Comparison of ENCODE assay signal across 9 cellular contexts in genomic region chr12:53561590-53561953, GRCh38. TPM values are rescaled to one million over a fixed set of nuclear protein-coding genes. Genes with fewer than 3 reads are reported as not detected.
DNase-seq lines count a peak whose midpoint lies in the region; ATAC-seq, FAIRE-seq and TF ChIP-seq lines count a peak whose summit lies in the region.
"Had no signal": no experiment of that assay in that cellular context is flagged by ENCODE, and none has a peak within 500 bp of the region (broad histone marks: within the 10 kb centered on the region; RNA-seq: fewer than 3 reads in every experiment).

No MANE protein-coding gene starts in this region.

- no peaks in the 10 kb centered on the region for H3K27me3 Mint-ChIP-seq in CD8-positive, alpha-beta T cell (ENCODE audit: low read depth)
- H3K27me3 Mint-ChIP-seq: B cell had no signal

- no peaks in the 10 kb centered on the region for H3K9me3 ChIP-seq in small intestine (ENCODE audit: control insufficient read depth, low read depth)
- no peaks in the 10 kb centered on the region for H3K9me3 ChIP-seq in CD8-positive, alpha-beta T cell (ENCODE audit: low read length)

- intact Hi-C loops in CD8-positive, alpha-beta T cell (cut with DNase I, micrococcal nuclease): no loop called here

- no peaks in the 10 kb centered on the region for H3K36me3 ChIP-seq in small intestine (ENCODE audit: control insufficient read depth in 2 of 2, insufficient read depth in 2 of 2, low read length in 2 of 2)
- H3K36me3 ChIP-seq in CD8-positive, alpha-beta T cell (ENCODE audit: insufficient read depth, low read length): no peaks in the 10 kb centered on the region

- CTCF ChIA-PET in HEK293T (lab: Yijun Ruan, JAX): no interaction called here
- CTCF ChIA-PET in CD8-positive, alpha-beta T cell (lab: Charles Lee): no interaction called here

- no peak overlapping the region for H3K4me3 ChIP-seq in epithelial cell of proximal tubule (ENCODE audit: low read depth, low read length)
- no peak overlapping the region for H3K4me3 ChIP-seq in small intestine (ENCODE audit: low read depth in 1 of 2, low read length in 2 of 2)
- H3K4me3 ChIP-seq in CD8-positive, alpha-beta T cell (ENCODE audit: low read depth, low read length): no peak overlapping the region

- no peaks in the 10 kb centered on the region for H3K27me3 ChIP-seq in small intestine (ENCODE audit: control insufficient read depth in 2 of 2, insufficient read depth in 2 of 2, low read length in 2 of 2)
- H3K27me3 ChIP-seq in CD8-positive, alpha-beta T cell (ENCODE audit: insufficient read depth, low read length): no peaks in the 10 kb centered on the region

- peaks cover 5% of the 10 kb centered on the region for H3K36me3 Mint-ChIP-seq in CD8-positive, alpha-beta T cell

- no peak for ATAC-seq in HG03280 (IDR thresholded peaks at IDR 0.05; ENCODE audit: unreplicated experiment)
- no peak for ATAC-seq in CD8-positive, alpha-beta T cell

- peak overlapping the region in 1 of 2 donors; percentile 45 for H3K27ac ChIP-seq in small intestine (ENCODE audit: low read depth in 1 of 2, low read length in 1 of 2)
- no peak overlapping the region for H3K27ac ChIP-seq in CD8-positive, alpha-beta T cell (ENCODE audit: low read depth, low read length)

- no peak overlapping the region for H3K4me3 Mint-ChIP-seq in CD8-positive, alpha-beta T cell
- H3K4me3 Mint-ChIP-seq: B cell had no signal

- H3K27ac Mint-ChIP-seq in CD8-positive, alpha-beta T cell: no peak overlapping the region
- H3K27ac Mint-ChIP-seq: B cell had no signal

- DNase-seq in NCI-H2196 (lab: John Stamatoyannopoulos, UW; ENCODE audit: unreplicated experiment) (peak; percentile 36), NCI-H2196 treated with DMSO at 0.1 percent for 48 hours (lab: John Stamatoyannopoulos, UW; ENCODE audit: unreplicated experiment) (no peak), RPMI7951 (ENCODE audit: low read depth) (peak; percentile 83), epithelial cell of proximal tubule (ENCODE audit: low read depth) (peak; percentile 66), small intestine (peak; percentile 26), HEK293T (ENCODE audit: extremely low spot score) (no peak)
- DNase-seq in CD8-positive, alpha-beta T cell: no peak

- peaks cover 0 to 14% of the 10 kb centered on the region in 2 donors for H3K4me1 ChIP-seq in small intestine (ENCODE audit: control insufficient read depth in 2 of 2, insufficient read depth in 1 of 2, low read depth in 1 of 2, low read length in 1 of 2)
- H3K4me1 ChIP-seq in CD8-positive, alpha-beta T cell (ENCODE audit: insufficient read depth, low read length): peaks cover 18% of the 10 kb centered on the region

- 58 to 75% (median 60%) methylated on average over 1 of the region's 1 CpG for WGBS in small intestine, 3 donors

- H3K9me3 Mint-ChIP-seq in CD8-positive, alpha-beta T cell: no peaks in the 10 kb centered on the region

- TF ChIP-seq CTCF in epithelial cell of proximal tubule (conservative IDR thresholded peaks at IDR 0.05; ENCODE audit: low read depth, low read length): no peak
- TF ChIP-seq CTCF in CD8-positive, alpha-beta T cell (IDR thresholded peaks at IDR 0.05): no peak

- peaks cover 42% of the 10 kb centered on the region for H3K4me1 Mint-ChIP-seq in CD8-positive, alpha-beta T cell (ENCODE audit: low read depth)

- FAIRE-seq in small intestine (lab: Jason Lieb, UNC): no peak

- POLR2A ChIA-PET in HEK293T (lab: Yijun Ruan, JAX): interaction anchor here (0.9 kb wide), 1 partner anchor 18 kb away, joined by 3 read pairs; no protein-coding TSS in a partner anchor
- POLR2A ChIA-PET in CD8-positive, alpha-beta T cell (lab: Charles Lee): no interaction called here

TF ChIP-seq in HEK293T, 16 proteins besides CTCF, POLR2A, EP300 and RAD21:
- TF ChIP-seq ARNT (IDR thresholded peaks at IDR 0.05) (no peak), HDGF (IDR thresholded peaks at IDR 0.05; ENCODE audit: borderline replicate concordance) (no peak), FOXK2 (IDR thresholded peaks at IDR 0.05) (no peak), FOXM1 (IDR thresholded peaks at IDR 0.05; ENCODE audit: borderline replicate concordance) (no peak), NFRKB (IDR thresholded peaks at IDR 0.05) (no peak), SP1 (IDR thresholded peaks at IDR 0.05) (no peak), CTBP1 (IDR thresholded peaks at IDR 0.05; ENCODE audit: borderline replicate concordance) (no peak), ZNF384 (IDR thresholded peaks at IDR 0.05) (no peak)
- TF ChIP-seq, protein P1, sequence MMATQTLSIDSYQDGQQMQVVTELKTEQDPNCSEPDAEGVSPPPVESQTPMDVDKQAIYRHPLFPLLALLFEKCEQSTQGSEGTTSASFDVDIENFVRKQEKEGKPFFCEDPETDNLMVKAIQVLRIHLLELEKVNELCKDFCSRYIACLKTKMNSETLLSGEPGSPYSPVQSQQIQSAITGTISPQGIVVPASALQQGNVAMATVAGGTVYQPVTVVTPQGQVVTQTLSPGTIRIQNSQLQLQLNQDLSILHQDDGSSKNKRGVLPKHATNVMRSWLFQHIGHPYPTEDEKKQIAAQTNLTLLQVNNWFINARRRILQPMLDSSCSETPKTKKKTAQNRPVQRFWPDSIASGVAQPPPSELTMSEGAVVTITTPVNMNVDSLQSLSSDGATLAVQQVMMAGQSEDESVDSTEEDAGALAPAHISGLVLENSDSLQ (IDR thresholded peaks at IDR 0.05): no peak

RNA-seq across cellular contexts. Expression of gene NPFF, which starts 54.3 kb away (rescaled TPM):
- total RNA-seq in RPMI7951 (2014; rRNA removed; shearing (Covaris generic)): not detected in 2 replicates
- total RNA-seq in epithelial cell of proximal tubule: not detected in 2 replicates
- 1 to 10 TPM in 1 of 3 donors, not detected in 2; 4.2 TPM for polyA plus RNA-seq in small intestine
- not detected for total RNA-seq in CD8-positive, alpha-beta T cell
- total RNA-seq: B cell had no signal

Comparison
In these comparisons a context has a peak if more than half of its experiments do, and no peak if none do; other contexts are left out.
1. DNase-seq: peak in NCI-H2196 (single experiment), RPMI7951 (single experiment), epithelial cell of proximal tubule (single experiment) and small intestine (single experiment); none in NCI-H2196 treated with DMSO at 0.1 percent for 48 hours (single experiment), HEK293T (single experiment) and CD8-positive, alpha-beta T cell (0 of 7).